In the genomic region with DNA sequence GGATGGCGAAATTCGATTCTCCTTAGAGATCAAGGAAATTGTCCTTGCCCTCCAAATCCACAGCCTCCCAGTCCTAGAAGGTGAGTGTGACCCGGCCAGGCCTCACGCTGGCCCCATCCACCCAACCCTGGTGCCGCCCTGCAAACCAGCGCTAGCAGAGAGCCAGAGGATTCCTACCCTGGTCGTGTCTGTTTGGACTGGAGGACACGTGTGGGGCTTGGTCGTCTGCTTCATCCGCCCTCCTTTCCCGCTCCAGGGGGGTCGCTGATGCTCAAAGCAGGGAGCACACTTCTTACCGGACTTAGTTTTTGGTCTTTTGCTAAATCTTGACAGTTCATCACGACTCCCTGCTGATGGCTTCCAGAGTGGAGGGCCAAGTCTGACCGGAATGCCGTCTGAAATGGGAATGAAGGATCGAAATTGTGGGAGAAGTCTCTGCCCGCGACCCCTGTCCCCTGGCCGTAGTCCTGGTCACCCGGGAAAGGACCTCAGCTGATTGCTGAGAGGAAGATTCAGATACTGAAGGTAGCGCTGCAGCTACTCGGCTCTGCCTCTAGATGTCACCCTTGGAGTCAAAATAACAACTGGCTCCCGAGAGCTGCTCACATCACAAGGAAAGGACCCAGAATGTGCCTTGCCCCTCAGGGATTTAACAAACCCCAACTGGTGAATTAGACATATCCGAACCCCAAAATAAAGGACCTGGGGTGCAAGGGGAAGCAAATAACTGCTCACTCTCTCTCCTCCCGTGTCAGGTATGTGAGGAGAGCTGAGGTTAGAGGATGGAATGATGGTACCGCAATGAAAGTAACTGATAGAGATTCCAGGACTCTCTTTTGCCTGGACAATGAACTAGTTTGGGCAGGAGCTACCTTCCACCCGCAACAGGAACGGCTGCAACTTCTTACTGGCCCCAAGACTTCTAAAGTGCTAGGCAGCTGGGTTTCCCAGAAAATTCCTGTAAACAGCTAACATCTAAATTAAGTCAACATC, we compare ENCODE assay signal across 8 cellular contexts. TPM values are rescaled to one million over a fixed set of nuclear protein-coding genes. Genes with fewer than 3 reads are reported as not detected.
DNase-seq lines count a peak whose midpoint lies in the region; ATAC-seq, FAIRE-seq and TF ChIP-seq lines count a peak whose summit lies in the region.

No MANE protein-coding gene starts in this region.

- H3K9me3 Mint-ChIP-seq in activated T-helper 1 cell treated with anti-CD3 and anti-CD28 coated beads, Interleukin-12 subunit alpha, Interleukin-12 subunit beta, Interleukin-2, Interleukin-4 antibody, amounts not matched to agents 30 ng/mL and 10 ng/mL and 1 ng/mL, durations not matched to agents 14 hours and 24 hours and 36 hours, result no peaks in the 10 kb centered on the region

- H3K4me1 Mint-ChIP-seq in activated T-helper 1 cell treated with anti-CD3 and anti-CD28 coated beads, Interleukin-12 subunit alpha, Interleukin-12 subunit beta, Interleukin-2, Interleukin-4 antibody, amounts not matched to agents 30 ng/mL and 10 ng/mL and 1 ng/mL, durations not matched to agents 14 hours and 24 hours and 36 hours (ENCODE audit: low read depth), result peaks cover 5% of the 10 kb centered on the region

- peak overlapping the region; percentile 43 for H3K4me2 ChIP-seq in OCI-LY3 (ENCODE audit: low read length)
- H3K4me2 ChIP-seq in parathyroid adenoma (ENCODE audit: low read length), result no peak overlapping the region

- no peaks in the 10 kb centered on the region for H3K79me2 ChIP-seq in OCI-LY3 (ENCODE audit: low read length)
- H3K79me2 ChIP-seq in parathyroid adenoma, result no peaks in the 10 kb centered on the region

- H3K36me3 Mint-ChIP-seq in activated T-helper 1 cell treated with anti-CD3 and anti-CD28 coated beads, Interleukin-12 subunit alpha, Interleukin-12 subunit beta, Interleukin-2, Interleukin-4 antibody, amounts not matched to agents 30 ng/mL and 10 ng/mL and 1 ng/mL, durations not matched to agents 14 hours and 24 hours and 36 hours (ENCODE audit: low read depth), result no peaks in the 10 kb centered on the region

- H4K20me1 ChIP-seq in OCI-LY3 (ENCODE audit: insufficient read depth, low read length), result no peaks in the 10 kb centered on the region

- H3K27me3 Mint-ChIP-seq in activated T-helper 1 cell treated with anti-CD3 and anti-CD28 coated beads, Interleukin-12 subunit alpha, Interleukin-12 subunit beta, Interleukin-2, Interleukin-4 antibody, amounts not matched to agents 30 ng/mL and 10 ng/mL and 1 ng/mL, durations not matched to agents 14 hours and 24 hours and 36 hours (ENCODE audit: insufficient read depth), result peaks cover 24% of the 10 kb centered on the region

- 0 out of 2 replicates have a peak overlapping the region, but pooled peaks have one; percentile 16 for H3K4me3 ChIP-seq in OCI-LY3 (ENCODE audit: low read length)
- no peak overlapping the region for H3K4me3 ChIP-seq in parathyroid adenoma (ENCODE audit: low read depth, low read length)

- H3K9ac ChIP-seq in ES-I3 (ENCODE audit: low read depth, low read length) (peak overlapping the region; percentile 44; the same call in 1 of the 2 replicates), OCI-LY3 (ENCODE audit: low read length) (no peak overlapping the region), parathyroid adenoma (no peak overlapping the region)

- TF ChIP-seq CTCF in OCI-LY3 (IDR thresholded peaks at IDR 0.05; ENCODE audit: low read depth, low read length) (peak; percentile 86), parathyroid adenoma (IDR thresholded peaks at IDR 0.05) (peak; percentile 68)

- H3K36me3 ChIP-seq in ES-I3 (ENCODE audit: insufficient read depth, low read length) (no peaks in the 10 kb centered on the region), OCI-LY3 (replicated peaks; ENCODE audit: low read depth, low read length) (no peaks in the 10 kb centered on the region), parathyroid adenoma (ENCODE audit: control insufficient read depth, insufficient read depth, low read length) (no peaks in the 10 kb centered on the region)

- FAIRE-seq in HTR-8/SVneo (lab: Jason Lieb, UNC), result no peak

- DNase-seq in HTR-8/SVneo (ENCODE audit: insufficient read length, low spot score), result peak; percentile 54
- DNase-seq in activated T-helper 1 cell treated with anti-CD3 and anti-CD28 coated beads, Interleukin-12 subunit alpha, Interleukin-12 subunit beta, Interleukin-2, Interleukin-4 antibody, amounts not matched to agents 30 ng/mL and 10 ng/mL and 1 ng/mL, durations not matched to agents 14 hours and 24 hours and 36 hours (ENCODE audit: low spot score), result peak; percentile 26
- DNase-seq in germinal center (ENCODE audit: low spot score), result peak; percentile 46

- H3K4me1 ChIP-seq in ES-I3 (ENCODE audit: insufficient read depth, low read length), result no peaks in the 10 kb centered on the region
- peaks cover 4% of the 10 kb centered on the region; the same call in 1 of the 2 replicates for H3K4me1 ChIP-seq in OCI-LY3 (ENCODE audit: low read length)
- no peaks in the 10 kb centered on the region for H3K4me1 ChIP-seq in parathyroid adenoma

- no peak overlapping the region for H3K27ac ChIP-seq in OCI-LY3 (ENCODE audit: low read length)
- no peak overlapping the region for H3K27ac ChIP-seq in parathyroid adenoma

- no peak overlapping the region for H2AFZ ChIP-seq in OCI-LY3 (ENCODE audit: low read depth, low read length)
- H2AFZ ChIP-seq in parathyroid adenoma, result peak overlapping the region; percentile 3

- ATAC-seq in GM21526 (IDR thresholded peaks at IDR 0.05; ENCODE audit: low FRiP score, unreplicated experiment) (peak; percentile 94), HG03135 (IDR thresholded peaks at IDR 0.05; ENCODE audit: unreplicated experiment) (no peak)

- no peak overlapping the region for H3K27ac Mint-ChIP-seq in activated T-helper 1 cell treated with anti-CD3 and anti-CD28 coated beads, Interleukin-12 subunit alpha, Interleukin-12 subunit beta, Interleukin-2, Interleukin-4 antibody, amounts not matched to agents 30 ng/mL and 10 ng/mL and 1 ng/mL, durations not matched to agents 14 hours and 24 hours and 36 hours

- no peaks in the 10 kb centered on the region for H3K27me3 ChIP-seq in OCI-LY3 (ENCODE audit: low read depth, low read length)
- H3K27me3 ChIP-seq in parathyroid adenoma (ENCODE audit: control insufficient read depth, insufficient read depth, low read length), result no peaks in the 10 kb centered on the region

- no peaks in the 10 kb centered on the region for H3K9me3 ChIP-seq in ES-I3 (ENCODE audit: control insufficient read depth, insufficient read depth, low read length)
- H3K9me3 ChIP-seq in OCI-LY3 (ENCODE audit: insufficient read depth, low read length), result no peaks in the 10 kb centered on the region
- no peaks in the 10 kb centered on the region for H3K9me3 ChIP-seq in parathyroid adenoma (ENCODE audit: control insufficient read depth, low read length)

- intact Hi-C loops in activated T-helper 1 cell treated with anti-CD3 and anti-CD28 coated beads, Interleukin-12 subunit alpha, Interleukin-12 subunit beta, Interleukin-2, Interleukin-4 antibody, amounts not matched to agents 30 ng/mL and 10 ng/mL and 1 ng/mL, durations not matched to agents 14 hours and 24 hours and 36 hours (cut with micrococcal nuclease), result loop anchor here (1.0 to 2.0 kb wide), 2 partner anchors 35 to 617 kb away; no protein-coding TSS in a partner anchor

- no peak overlapping the region for H3K4me3 Mint-ChIP-seq in activated T-helper 1 cell treated with anti-CD3 and anti-CD28 coated beads, Interleukin-12 subunit alpha, Interleukin-12 subunit beta, Interleukin-2, Interleukin-4 antibody, amounts not matched to agents 30 ng/mL and 10 ng/mL and 1 ng/mL, durations not matched to agents 14 hours and 24 hours and 36 hours

RNA-seq across cellular contexts. Expression of a gene that starts 23.5 kb away (rescaled TPM):
- total RNA-seq in activated T-helper 1 cell treated with anti-CD3 and anti-CD28 coated beads, Interleukin-12 subunit alpha, Interleukin-12 subunit beta, Interleukin-2, Interleukin-4 antibody, amounts not matched to agents 30 ng/mL and 10 ng/mL and 1 ng/mL, durations not matched to agents 14 hours and 24 hours and 36 hours, result 32.5 and 35.8 TPM in 2 replicates
